Comparison of ENCODE assay signal across 9 cellular contexts in the genomic region with DNA sequence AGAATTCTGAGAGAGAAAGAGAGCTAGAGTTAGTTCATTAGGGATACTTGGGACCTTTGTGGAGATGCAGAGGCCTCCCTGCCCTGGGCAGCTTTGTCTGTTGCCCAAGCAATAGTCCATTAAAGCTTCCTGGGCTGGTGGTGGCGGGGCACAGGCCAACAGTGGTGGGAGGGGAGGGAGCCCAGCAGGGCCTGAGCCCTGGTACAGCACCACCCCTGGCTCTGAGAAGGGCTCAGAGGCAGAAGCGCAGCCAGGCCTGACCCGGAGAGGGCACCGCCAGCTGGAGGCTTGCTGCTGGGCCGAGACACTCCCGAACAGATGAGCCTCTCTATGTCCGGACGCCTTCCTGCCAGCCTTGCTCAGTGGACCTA.
DNase-seq lines count a peak whose midpoint lies in the region; ATAC-seq and TF ChIP-seq lines count a peak whose summit lies in the region.
"Had no signal": no experiment of that assay in that cellular context is flagged by ENCODE, and none has a peak within 500 bp of the region (broad histone marks: within the 10 kb centered on the region; RNA-seq: fewer than 3 reads in every experiment).

No MANE protein-coding gene starts in this region.

- intact Hi-C loops in activated CD4-positive, alpha-beta memory T cell treated with anti-CD3 and anti-CD28 coated beads for 36 hours (cut with micrococcal nuclease): no loop called here

- H3K36me3 ChIP-seq in GM23338 (ENCODE audit: insufficient read depth) (no peaks in the 10 kb centered on the region), skeletal muscle satellite cell (ENCODE audit: insufficient read depth, low read length) (no peaks in the 10 kb centered on the region)

- no peaks in the 10 kb centered on the region for H3K9me2 ChIP-seq in GM23338 (ENCODE audit: insufficient read depth)

- no peaks in the 10 kb centered on the region for H3F3A ChIP-seq in GM23338 (replicated peaks; ENCODE audit: low read depth)

- H3K27me3 Mint-ChIP-seq in GM23338 (ENCODE audit: insufficient read depth, low read depth, poor library complexity): peaks cover 13% of the 10 kb centered on the region
- no peaks in the 10 kb centered on the region for H3K27me3 Mint-ChIP-seq in brain
- no peaks in the 10 kb centered on the region for H3K27me3 Mint-ChIP-seq in activated CD4-positive, alpha-beta memory T cell treated with anti-CD3 and anti-CD28 coated beads for 36 hours
- H3K27me3 Mint-ChIP-seq: activated CD4-positive, alpha-beta T cell treated with anti-CD3 and anti-CD28 coated beads for 36 hours had no signal

- H3K4me3 ChIP-seq in GM23338: peak overlapping the region; percentile 34; the same call in 1 of the 2 replicates
- H3K4me3 ChIP-seq in skeletal muscle satellite cell (ENCODE audit: low read length): no peak overlapping the region

- H3K27me3 ChIP-seq in GM23338 (ENCODE audit: insufficient read depth) (peaks cover 17% of the 10 kb centered on the region), skeletal muscle satellite cell (ENCODE audit: control insufficient read depth, insufficient read depth, low read length) (peaks cover 22% of the 10 kb centered on the region)

- peak; percentile 26 for ATAC-seq in GM23338

- CTCF ChIA-PET in activated CD4-positive, alpha-beta memory T cell treated with anti-CD3 and anti-CD28 coated beads for 36 hours (lab: Charles Lee): interaction anchor here (1.3 to 1.7 kb wide), 2 partner anchors 25 to 65 kb away, joined by 3 to 4 read pairs; partner anchors contain the start of gene EFNB1

- no peak overlapping the region for H2AFZ ChIP-seq in GM23338

- no peaks in the 10 kb centered on the region for H4K20me1 ChIP-seq in GM23338 (replicated peaks; ENCODE audit: insufficient read depth)

- no peak overlapping the region for H3K4me3 Mint-ChIP-seq in GM23338
- H3K4me3 Mint-ChIP-seq in brain: peak overlapping the region; percentile 23 to 76 (median 75)
- no peak overlapping the region for H3K4me3 Mint-ChIP-seq in activated CD4-positive, alpha-beta memory T cell treated with anti-CD3 and anti-CD28 coated beads for 36 hours

- POLR2A ChIA-PET in activated CD4-positive, alpha-beta memory T cell treated with anti-CD3 and anti-CD28 coated beads for 36 hours (lab: Charles Lee): no interaction called here

- H3K9ac ChIP-seq in skeletal muscle satellite cell (ENCODE audit: low read depth, low read length): peak overlapping the region; percentile 38

- H3K4me1 ChIP-seq in GM23338 (ENCODE audit: insufficient read depth) (no peaks in the 10 kb centered on the region), skeletal muscle satellite cell (ENCODE audit: control insufficient read depth, insufficient read depth, low read length) (peaks cover 16% of the 10 kb centered on the region)

- DNase-seq in GM23338 (ENCODE audit: low spot score) (no peak), kidney tubule cell (ENCODE audit: low spot score) (peak; percentile 18), NCI-H2081 treated with DMSO at 0.1 percent for 48 hours (lab: John Stamatoyannopoulos, UW) (no peak), GM20000 (ENCODE audit: low spot score) (no peak)
- no peak for DNase-seq in activated CD4-positive, alpha-beta memory T cell treated with anti-CD3 and anti-CD28 coated beads for 36 hours
- DNase-seq in activated CD4-positive, alpha-beta T cell treated with anti-CD3 and anti-CD28 coated beads, Interleukin-2, amount 50 U/mL, for 4 hours: no peak

- H3K36me3 Mint-ChIP-seq in GM23338 (ENCODE audit: low read depth) (no peaks in the 10 kb centered on the region), brain (no peaks in the 10 kb centered on the region)
- H3K36me3 Mint-ChIP-seq in activated CD4-positive, alpha-beta memory T cell treated with anti-CD3 and anti-CD28 coated beads for 36 hours: no peaks in the 10 kb centered on the region

- TF ChIP-seq CTCF in GM23338 (conservative IDR thresholded peaks at IDR 0.05; ENCODE audit: low read depth in 2 of 2) (no peak), brain (conservative IDR thresholded peaks at IDR 0.05) (no peak), GM20000 (IDR thresholded peaks at IDR 0.05; ENCODE audit: extremely low read depth, missing control alignments) (no peak)

- H3K4me2 ChIP-seq in GM23338 (peak overlapping the region; percentile 64; the same call in 1 of the 2 replicates), skeletal muscle satellite cell (ENCODE audit: low read length) (peak overlapping the region; percentile 50)

- H3K27ac Mint-ChIP-seq in GM23338 (no peak overlapping the region), brain (peak overlapping the region; percentile 90 to 98 (median 95))
- no peak overlapping the region for H3K27ac Mint-ChIP-seq in activated CD4-positive, alpha-beta memory T cell treated with anti-CD3 and anti-CD28 coated beads for 36 hours
- H3K27ac Mint-ChIP-seq: activated CD4-positive, alpha-beta T cell treated with anti-CD3 and anti-CD28 coated beads for 36 hours had no signal

- H3K9me3 Mint-ChIP-seq in GM23338 (peaks cover 3% of the 10 kb centered on the region; the same call in 1 of the 3 replicates), brain (peaks cover 0 to 7% (median 0%) of the 10 kb centered on the region in 5 experiments)
- H3K9me3 Mint-ChIP-seq in activated CD4-positive, alpha-beta memory T cell treated with anti-CD3 and anti-CD28 coated beads for 36 hours: no peaks in the 10 kb centered on the region

- H3K4me1 Mint-ChIP-seq in GM23338: peaks cover 27% of the 10 kb centered on the region
- H3K4me1 Mint-ChIP-seq in brain: peaks cover 69% of the 10 kb centered on the region
- peaks cover 3% of the 10 kb centered on the region for H3K4me1 Mint-ChIP-seq in activated CD4-positive, alpha-beta memory T cell treated with anti-CD3 and anti-CD28 coated beads for 36 hours (ENCODE audit: low read depth)

- no peak overlapping the region for H3K27ac ChIP-seq in GM23338 (ENCODE audit: low read depth)

- no peaks in the 10 kb centered on the region for H3K79me2 ChIP-seq in GM23338 (replicated peaks; ENCODE audit: insufficient read depth)

- H3K9me3 ChIP-seq in skeletal muscle satellite cell (replicated peaks; ENCODE audit: low read length): no peaks in the 10 kb centered on the region

TF ChIP-seq in GM23338, 12 proteins besides CTCF, POLR2A, EP300 and RAD21:
- TF ChIP-seq JUNB (IDR thresholded peaks at IDR 0.05; ENCODE audit: unreplicated experiment): no peak

Comparison
In these comparisons a context has a peak if more than half of its experiments do, and no peak if none do; other contexts are left out.
1. H3K27ac Mint-ChIP-seq: peak in brain (5 of 5); none in GM23338 (single experiment) and activated CD4-positive, alpha-beta memory T cell treated with anti-CD3 and anti-CD28 coated beads for 36 hours (single experiment).
2. H3K4me3 Mint-ChIP-seq: peak in brain (5 of 5); none in GM23338 (single experiment) and activated CD4-positive, alpha-beta memory T cell treated with anti-CD3 and anti-CD28 coated beads for 36 hours (single experiment).